ENCODE assay signal across 8 cellular contexts in genomic region chr13:102798653-102799543, GRCh38. TPM values are rescaled to one million over a fixed set of nuclear protein-coding genes. Genes with fewer than 3 reads are reported as not detected.
DNase-seq lines count a peak whose midpoint lies in the region; ATAC-seq and TF ChIP-seq lines count a peak whose summit lies in the region.

A gene with protein sequence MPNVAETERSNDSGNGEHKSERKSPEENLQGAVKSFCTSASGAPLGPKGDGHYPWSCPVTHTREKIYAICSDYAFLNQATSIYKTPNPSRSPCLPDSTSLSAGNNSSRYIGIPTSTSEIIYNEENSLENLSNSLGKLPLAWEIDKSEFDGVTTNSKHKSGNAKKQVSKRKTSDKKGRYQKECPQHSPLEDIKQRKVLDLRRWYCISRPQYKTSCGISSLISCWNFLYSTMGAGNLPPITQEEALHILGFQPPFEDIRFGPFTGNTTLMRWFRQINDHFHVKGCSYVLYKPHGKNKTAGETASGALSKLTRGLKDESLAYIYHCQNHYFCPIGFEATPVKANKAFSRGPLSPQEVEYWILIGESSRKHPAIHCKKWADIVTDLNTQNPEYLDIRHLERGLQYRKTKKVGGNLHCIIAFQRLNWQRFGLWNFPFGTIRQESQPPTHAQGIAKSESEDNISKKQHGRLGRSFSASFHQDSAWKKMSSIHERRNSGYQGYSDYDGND (plus strand): TSS chr13:102799119. CDS start chr13:102807268, 8,149 bp downstream.
Gene POGLUT2 (minus strand): TSS chr13:102798976. CDS start chr13:102798670, 306 bp downstream.

- 0 out of 2 replicates have a peak within 1 kb of the TSS, but pooled peaks have one; percentile 39 for H2AK5ac ChIP-seq in IMR-90 (ENCODE audit: low read depth, low read length)

- H3K4me2 ChIP-seq in IMR-90 (ENCODE audit: low read depth, low read length): peak within 1 kb of the TSS; percentile 93

- H3K9ac ChIP-seq in IMR-90 (ENCODE audit: low read depth, low read length) (peak within 1 kb of the TSS; percentile 77), mucosa of rectum (ENCODE audit: low read depth in 1 of 2, low read length in 2 of 2) (peak within 1 kb of the TSS; percentile 52 to 81)

- peaks cover 24% of the 10 kb centered on the region for H3K4me1 Mint-ChIP-seq in stimulated activated memory B cell treated with anti-CD40 and anti-IgM and Interleukin-4, amounts not matched to agents 10 μg/mL and 1 μg/mL and 100 μg/mL, for 72 hours

- H3K4me3 Mint-ChIP-seq in stimulated activated memory B cell treated with anti-CD40 and anti-IgM and Interleukin-4, amounts not matched to agents 10 μg/mL and 1 μg/mL and 100 μg/mL, for 72 hours: peak within 1 kb of the TSS; percentile 87

- POLR2A ChIA-PET in IMR-90 (lab: Charles Lee; ENCODE audit: unreplicated experiment): no interaction called here
- POLR2A ChIA-PET in Panc1 (lab: Charles Lee): no interaction called here

- dilution Hi-C loops in IMR-90 (cut with HindIII; ENCODE audit: low sequenced_read_pairs, unreplicated experiment): no loop called here

- H2BK20ac ChIP-seq in IMR-90 (ENCODE audit: low read depth, low read length): no peak within 1 kb of the TSS

- H2BK15ac ChIP-seq in IMR-90 (ENCODE audit: low read depth, low read length): peak within 1 kb of the TSS; percentile 60; the same call in 1 of the 3 replicates

- H2AK9ac ChIP-seq in IMR-90 (replicated peaks; ENCODE audit: low read depth, low read length, poor library complexity): peak within 1 kb of the TSS; percentile 98

- peak within 1 kb of the TSS; percentile 94 for H3K23ac ChIP-seq in IMR-90 (ENCODE audit: low read depth, low read length)

- H2AFZ ChIP-seq in IMR-90 (replicated peaks; ENCODE audit: low read length, poor library complexity): peak within 1 kb of the TSS; percentile 100

- peak within 1 kb of the TSS; percentile 88 for H3K14ac ChIP-seq in IMR-90 (replicated peaks; ENCODE audit: low read depth, low read length)

- ATAC-seq in GM21576 (IDR thresholded peaks at IDR 0.05; ENCODE audit: unreplicated experiment): peak; percentile 84
- ATAC-seq in IMR-90 (ENCODE audit: low read depth): peak; percentile 90
- peak; percentile 97 for ATAC-seq in Panc1
- peak; percentile 99 for ATAC-seq in esophagus mucosa
- ATAC-seq in stimulated activated memory B cell treated with anti-CD40 and anti-IgM and Interleukin-4, amounts not matched to agents 10 μg/mL and 1 μg/mL and 100 μg/mL, for 72 hours: peak; percentile 84

- H4K8ac ChIP-seq in IMR-90 (ENCODE audit: low read depth in 2 of 2, low read length in 2 of 2): peak within 1 kb of the TSS; percentile 51 to 92

- H2BK120ac ChIP-seq in IMR-90 (ENCODE audit: low read depth, low read length): peak within 1 kb of the TSS; percentile 52

- H3K27me3 ChIP-seq in IMR-90 (ENCODE audit: control insufficient read depth, insufficient read depth, low read length) (no peaks in the 10 kb centered on the region), Panc1 (ENCODE audit: control insufficient read depth, insufficient read depth, low read length) (no peaks in the 10 kb centered on the region), mucosa of rectum (ENCODE audit: control insufficient read depth in 2 of 2, insufficient read depth in 2 of 2, low read length in 2 of 2) (no peaks in the 10 kb centered on the region)

- H3K4ac ChIP-seq in IMR-90 (ENCODE audit: low read depth, low read length): peak within 1 kb of the TSS; percentile 91

- 0 out of 2 replicates have a peak, but pooled peaks cover 1% of the 10 kb centered on the region for H3K36me3 ChIP-seq in IMR-90 (ENCODE audit: control insufficient read depth, insufficient read depth, low read length)
- H3K36me3 ChIP-seq in Panc1 (ENCODE audit: control insufficient read depth, insufficient read depth, low read length): no peaks in the 10 kb centered on the region; the same call in 1 of the 2 replicates
- no peaks in the 10 kb centered on the region for H3K36me3 ChIP-seq in mucosa of rectum (ENCODE audit: control insufficient read depth in 2 of 2, insufficient read depth in 2 of 2, low read length in 2 of 2)

- peak within 1 kb of the TSS; percentile 77 for H2BK5ac ChIP-seq in IMR-90 (ENCODE audit: low read depth, low read length, poor library complexity, severe bottlenecking)

- peaks cover 28 to 39% of the 10 kb centered on the region in 2 experiments for H3K79me1 ChIP-seq in IMR-90 (ENCODE audit: low read depth in 1 of 2, low read length in 2 of 2)

- H3K4me3 ChIP-seq in IMR-90 (ENCODE audit: insufficient read depth, low read depth, low read length): peak within 1 kb of the TSS; percentile 84
- H3K4me3 ChIP-seq in Panc1 (ENCODE audit: low read depth in 2 of 2, low read length in 2 of 2): peak within 1 kb of the TSS; percentile 63 to 81
- peak within 1 kb of the TSS; percentile 65 to 83 for H3K4me3 ChIP-seq in mucosa of rectum (ENCODE audit: low read length in 2 of 2)

- H3K27ac Mint-ChIP-seq in stimulated activated memory B cell treated with anti-CD40 and anti-IgM and Interleukin-4, amounts not matched to agents 10 μg/mL and 1 μg/mL and 100 μg/mL, for 72 hours: peak within 1 kb of the TSS; percentile 71

- peaks cover 20% of the 10 kb centered on the region for H3K27me3 Mint-ChIP-seq in stimulated activated memory B cell treated with anti-CD40 and anti-IgM and Interleukin-4, amounts not matched to agents 10 μg/mL and 1 μg/mL and 100 μg/mL, for 72 hours

- peak within 1 kb of the TSS; percentile 68 for H3K27ac ChIP-seq in IMR-90 (ENCODE audit: insufficient read depth, low read length)
- peak within 1 kb of the TSS; percentile 68 for H3K27ac ChIP-seq in Panc1 (ENCODE audit: low read length)
- peak within 1 kb of the TSS; percentile 64 to 70 for H3K27ac ChIP-seq in mucosa of rectum (ENCODE audit: low read depth in 2 of 2, low read length in 2 of 2)

- no peak for TF ChIP-seq CTCF in IMR-90 (conservative IDR thresholded peaks at IDR 0.05; ENCODE audit: low read depth, low read length)
- TF ChIP-seq CTCF in Panc1 (IDR thresholded peaks at IDR 0.05): no peak

- peak within 1 kb of the TSS; percentile 26; the same call in 1 of the 2 replicates for H3K18ac ChIP-seq in IMR-90 (ENCODE audit: low read depth, low read length)

- CTCF ChIA-PET in IMR-90 (lab: Yijun Ruan, JAX): interaction anchor here (1.2 to 1.4 kb wide), 2 partner anchors 14 to 47 kb away, joined by 6 read pairs; partner anchors contain the start of gene ERCC5
- CTCF ChIA-PET in Panc1 (lab: Charles Lee): no interaction called here

- no TSS peak for BruUV-seq in IMR-90 (replicated peaks; lab: Mats Ljungman, UMichigan)
- BruUV-seq in Panc1 (replicated peaks; lab: Mats Ljungman, UMichigan): no TSS peak

- no peak for TF ChIP-seq RAD21 in IMR-90 (IDR thresholded peaks at IDR 0.05; ENCODE audit: low read length)

- whole genome bisulfite sequencing in IMR-90 (ENCODE audit: extremely low coverage in 2 of 2, insufficient read length in 1 of 2), 2 experiments: 0% methylated on average over 30 of the region's 83 CpGs; no CpG with 5 or more reads in 1 of the 2 experiments

- H3K9me3 Mint-ChIP-seq in stimulated activated memory B cell treated with anti-CD40 and anti-IgM and Interleukin-4, amounts not matched to agents 10 μg/mL and 1 μg/mL and 100 μg/mL, for 72 hours: no peaks in the 10 kb centered on the region

- peak within 1 kb of the TSS; percentile 73 for H3K56ac ChIP-seq in IMR-90 (ENCODE audit: extremely low read depth, insufficient read depth, low read length)

- H3K36me3 Mint-ChIP-seq in stimulated activated memory B cell treated with anti-CD40 and anti-IgM and Interleukin-4, amounts not matched to agents 10 μg/mL and 1 μg/mL and 100 μg/mL, for 72 hours: no peaks in the 10 kb centered on the region

- H3K9me3 ChIP-seq in IMR-90 (ENCODE audit: control insufficient read depth, insufficient read depth, low read length): no peaks in the 10 kb centered on the region
- no peaks in the 10 kb centered on the region for H3K9me3 ChIP-seq in Panc1 (ENCODE audit: control insufficient read depth, insufficient read depth, low read depth, low read length)
- no peaks in the 10 kb centered on the region for H3K9me3 ChIP-seq in mucosa of rectum (ENCODE audit: control insufficient read depth in 2 of 2, low read length in 2 of 2)

- in situ Hi-C loops in IMR-90 (cut with MboI; ENCODE audit: low sequenced_read_pairs): no loop called here
- in situ Hi-C loops in Panc1 (cut with HindIII; ENCODE audit: low pct_unique_long_range_greater_than_20kb, low sequenced_read_pairs): no loop called here

- peak within 1 kb of the TSS; percentile 83 for H4K91ac ChIP-seq in IMR-90 (ENCODE audit: insufficient read depth, low read depth, low read length)

- no peaks in the 10 kb centered on the region for H4K20me1 ChIP-seq in IMR-90 (ENCODE audit: insufficient read depth, low read length)

- DNase-seq in DMS53 (lab: John Stamatoyannopoulos, UW) (peak; percentile 87), IMR-90 (peak; percentile 91), Panc1 (ENCODE audit: low read depth, low spot score) (peak; percentile 52)
- peak; percentile 87 to 90 for DNase-seq in activated T-cell treated with anti-CD3 and anti-CD28 coated beads, Interleukin-2, amount 50 U/mL, for 48 hours

- no peak for TF ChIP-seq POLR2A in IMR-90 (IDR thresholded peaks at IDR 0.05; ENCODE audit: low read depth, low read length)

- intact Hi-C loops in IMR-90 (cut with micrococcal nuclease): no loop called here
- intact Hi-C loops in Panc1 (cut with micrococcal nuclease; ENCODE audit: unreplicated experiment): no loop called here

- H3K4me1 ChIP-seq in IMR-90 (ENCODE audit: control insufficient read depth, insufficient read depth, low read length): 0 out of 2 replicates have a peak, but pooled peaks cover 3% of the 10 kb centered on the region
- no peaks in the 10 kb centered on the region for H3K4me1 ChIP-seq in Panc1 (ENCODE audit: control insufficient read depth, insufficient read depth, low read length)
- peaks cover 0 to 9% of the 10 kb centered on the region in 2 donors for H3K4me1 ChIP-seq in mucosa of rectum (ENCODE audit: control insufficient read depth in 2 of 2, insufficient read depth in 2 of 2, low read length in 2 of 2)

- H4K5ac ChIP-seq in IMR-90 (ENCODE audit: low read depth, low read length): peak within 1 kb of the TSS; percentile 86

- 0 out of 2 replicates have a peak, but pooled peaks cover 6% of the 10 kb centered on the region for H3K9me1 ChIP-seq in IMR-90 (ENCODE audit: insufficient read depth, low read length)

TF ChIP-seq in IMR-90, 13 proteins besides CTCF, POLR2A, EP300 and RAD21 (continues in another document):
- TF ChIP-seq FOS (IDR thresholded peaks at IDR 0.05; ENCODE audit: low read depth, low read length): peak; percentile 27; the same call in 1 of the 2 replicates

RNA-seq across cellular contexts. Expression of the first gene that starts in this region (rescaled TPM):
- total RNA-seq in IMR-90 (2012; rRNA removed): 7.2 and 12.2 TPM in 2 replicates
- 9.0 and 12.2 TPM in 2 replicates for polyA plus RNA-seq in IMR-90 (2012; rRNA removed)
- 2.5 and 2.7 TPM in 2 replicates for polyA plus RNA-seq in IMR-90 (2012; cell fraction: cytosol; rRNA removed)
- 3.9 and 24.5 TPM in 2 replicates for polyA plus RNA-seq in IMR-90 (2012; cell fraction: nucleus; rRNA removed; ENCODE audit: low replicate concordance)
- 10.5 TPM for total RNA-seq in Panc1 (2021; ENCODE audit: unreplicated experiment)
- 5.8 TPM for polyA plus RNA-seq in Panc1 (2012; ENCODE audit: insufficient read length)
- total RNA-seq in esophagus mucosa: 5.5 TPM

RNA-seq across cellular contexts. Expression of gene POGLUT2, which starts in this region (rescaled TPM):
- total RNA-seq in IMR-90 (2012; rRNA removed) (10.6 and 15.0 TPM in 2 replicates), Panc1 (2021; ENCODE audit: unreplicated experiment) (5.8 TPM), esophagus mucosa (1.8 TPM)
- polyA plus RNA-seq in IMR-90 (2012; rRNA removed): 12.1 and 14.3 TPM in 2 replicates
- polyA plus RNA-seq in IMR-90 (2012; cell fraction: cytosol; rRNA removed): 7.9 and 8.0 TPM in 2 replicates
- polyA plus RNA-seq in IMR-90 (2012; cell fraction: nucleus; rRNA removed; ENCODE audit: low replicate concordance): 4.3 and 10.5 TPM in 2 replicates
- 5.4 TPM for polyA plus RNA-seq in Panc1 (2012; ENCODE audit: insufficient read length)

Comparison
In these comparisons a context has a peak if more than half of its experiments do, and no peak if none do; other contexts are left out.
1. Peak in every context shown above with its lines: DNase-seq, ATAC-seq, H3K4me3 ChIP-seq and H3K27ac ChIP-seq.